Comparison of ENCODE assay signal across 8 cellular contexts in genomic region chr6:301526-301925, GRCh38.
"Had no signal": no experiment of that assay in that cellular context is flagged by ENCODE, and none has a peak within 500 bp of the region (broad histone marks: within the 10 kb centered on the region; RNA-seq: fewer than 3 reads in every experiment).

No MANE protein-coding gene starts in this region.

- DNase-seq: GM23248, GOT3, H7, H9, HCEC 1CT, HFFc6 had no signal

- H3K4me3 Mint-ChIP-seq: GM23338, H9, HFFc6 had no signal

- H3K4me3 ChIP-seq: GM23248, GM23338, HAP-1 had no signal

- H3K9me3 Mint-ChIP-seq: GM23338 had no signal

- H3K27ac ChIP-seq: GM23248 had no signal

- H3K36me3 ChIP-seq: HAP-1 had no signal

- H3K27ac Mint-ChIP-seq: GM23338, H9, HFFc6 had no signal
